ENCODE assay signal across 16 cellular contexts in genomic region chr10:71203124-71203523, GRCh38. TPM values are rescaled to one million over a fixed set of nuclear protein-coding genes. Genes with fewer than 3 reads are reported as not detected.
DNase-seq lines count a peak whose midpoint lies in the region; ATAC-seq and TF ChIP-seq lines count a peak whose summit lies in the region.
"Had no signal": no experiment of that assay in that cellular context is flagged by ENCODE, and none has a peak within 500 bp of the region (broad histone marks: within the 10 kb centered on the region; RNA-seq: fewer than 3 reads in every experiment).

No MANE protein-coding gene starts in this region.

- H3K4me3 ChIP-seq in right atrium auricular region, result no peak overlapping the region
- no peak overlapping the region for H3K4me3 ChIP-seq in heart right ventricle
- H3K4me3 ChIP-seq: GM23338 had no signal

- ATAC-seq in Right ventricle myocardium superior (ENCODE audit: poor library complexity) (peak; percentile 52), heart right ventricle (peak in 5 of 8 donors; percentile 49 to 71 (median 60)), Right ventricle myocardium inferior (no peak)
- ATAC-seq: GM23338, HCT116 had no signal

- WGBS in heart right ventricle, 2 donors, result 39 to 51% methylated on average over 1 of the region's 1 CpG

- H3K9me3 ChIP-seq in right atrium auricular region (peaks cover 6 to 14% of the 10 kb centered on the region in 2 donors), heart right ventricle (peaks cover 0 to 15% (median 11%) of the 10 kb centered on the region in 11 donors)

- TF ChIP-seq CTCF in right atrium auricular region (IDR thresholded peaks at IDR 0.05) (no peak), heart right ventricle (IDR thresholded peaks at IDR 0.05) (no peak)

- no peaks in the 10 kb centered on the region for H3K36me3 ChIP-seq in right atrium auricular region
- H3K36me3 ChIP-seq in heart right ventricle, result no peaks in the 10 kb centered on the region

- H3K4me1 ChIP-seq in right atrium auricular region, result no peaks in the 10 kb centered on the region
- H3K4me1 ChIP-seq in heart right ventricle, result peaks cover 0 to 20% (median 7%) of the 10 kb centered on the region in 9 donors

- no peak for DNase-seq in Right ventricle myocardium superior
- DNase-seq in right atrium auricular region (ENCODE audit: low spot score), result no peak
- DNase-seq in heart right ventricle, result no peak
- DNase-seq in Right ventricle myocardium inferior (ENCODE audit: missing footprints), result no peak
- DNase-seq in mesenteric fat pad (ENCODE audit: low spot score), result peak; percentile 11
- DNase-seq in NCI-H1048 (lab: John Stamatoyannopoulos, UW), result no peak
- DNase-seq: C1 segment of cervical spinal cord; Calu3; CD4-positive, alpha-beta memory T cell; COR-L47; DMS53; DMS79 treated with DMSO at 0.1 percent for 48 hours; GF-D8; H9 had no signal

- H3K27ac ChIP-seq in right atrium auricular region (no peak overlapping the region), heart right ventricle (no peak overlapping the region)

- intact Hi-C loops in Right ventricle myocardium superior (cut with DNase I), result no loop called here
- intact Hi-C loops in heart right ventricle (cut with DNase I), result loop anchor here in 2 of 10 donors (2.0 to 10.0 kb wide), 3 partner anchors 16 to 188 kb away; no protein-coding TSS in a partner anchor
- intact Hi-C loops in Right ventricle myocardium inferior (cut with DNase I), result no loop called here

- no peaks in the 10 kb centered on the region for H3K27me3 ChIP-seq in right atrium auricular region
- peaks cover 0 to 21% (median 0%) of the 10 kb centered on the region in 7 donors for H3K27me3 ChIP-seq in heart right ventricle

RNA-seq across cellular contexts. Expression of gene UNC5B, which starts 9.2 kb away (rescaled TPM):
- total RNA-seq in Right ventricle myocardium superior (12.2 TPM), right atrium auricular region (10 to 100 TPM; 10.9 to 29.2 TPM), heart right ventricle (10 to 100 TPM in 9 of 10 donors, 1 to 10 TPM in 1; 9.0 to 20.6 (median 12.5) TPM), Right ventricle myocardium inferior (13.1 TPM), mesenteric fat pad (5.3 TPM)
- 1 to 10 TPM; 3.3 to 5.9 TPM for polyA plus RNA-seq in heart right ventricle
- total RNA-seq: CD4-positive, alpha-beta memory T cell had no signal
- polyA plus RNA-seq: CD4-positive, alpha-beta memory T cell had no signal
